ENCODE assay signal across 8 cellular contexts in the genomic region with DNA sequence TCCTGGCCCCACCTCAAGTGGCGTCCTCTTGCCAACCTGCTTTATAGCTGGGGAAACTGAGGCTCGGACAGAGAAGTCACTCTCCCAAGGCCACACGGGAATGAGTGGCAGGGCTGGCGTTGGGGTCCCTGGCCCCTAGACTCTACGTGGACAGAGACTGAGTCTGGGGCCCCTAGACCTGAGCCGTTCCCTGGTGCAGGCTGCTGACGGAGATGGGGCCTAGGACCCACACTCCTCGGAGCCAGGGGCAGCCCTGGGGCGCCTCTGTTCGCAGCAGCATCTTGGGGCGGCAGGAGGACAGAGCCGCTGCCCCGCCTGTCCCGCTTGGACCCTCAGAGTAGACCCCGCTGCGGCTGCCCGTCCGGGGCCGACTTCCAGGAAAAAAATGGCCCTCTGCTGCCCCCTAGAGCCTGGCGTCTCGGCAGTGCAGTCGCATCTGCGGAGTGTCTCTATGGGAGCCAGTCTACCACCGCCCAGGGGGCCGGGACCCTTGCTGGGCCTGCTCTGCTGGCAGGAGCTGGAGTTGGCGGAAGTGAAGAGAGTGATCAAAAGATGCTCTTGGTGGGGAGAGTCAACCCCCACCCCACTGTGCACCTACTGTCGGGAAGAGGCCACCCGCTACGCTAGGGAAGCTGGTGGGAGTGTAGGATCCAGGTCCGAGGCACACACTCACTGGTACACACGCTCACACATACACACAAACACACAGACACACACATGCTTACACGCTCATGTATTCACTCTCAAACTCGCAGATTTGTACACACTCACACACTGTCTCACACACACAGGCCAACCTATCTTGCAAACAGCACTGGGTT.
DNase-seq lines count a peak whose midpoint lies in the region; ATAC-seq, FAIRE-seq and TF ChIP-seq lines count a peak whose summit lies in the region.

No MANE protein-coding gene starts in this region.

- H3K9me3 ChIP-seq in Loucy (ENCODE audit: insufficient read depth, low read depth, low read length) (no peaks in the 10 kb centered on the region; the same call in 1 of the 2 replicates), left lung (no peaks in the 10 kb centered on the region)

- H3K4me1 Mint-ChIP-seq in stimulated activated memory B cell treated with anti-CD40 and anti-IgM and Interleukin-4, amounts not matched to agents 10 μg/mL and 1 μg/mL and 100 μg/mL, for 72 hours, result no peaks in the 10 kb centered on the region

- no peaks in the 10 kb centered on the region for H3F3A ChIP-seq in Loucy (ENCODE audit: low read depth)

- peak; percentile 46 for TF ChIP-seq CTCF in Loucy (conservative IDR thresholded peaks at IDR 0.05; ENCODE audit: low read length)
- TF ChIP-seq CTCF in bronchial epithelial cell (IDR thresholded peaks at IDR 0.05; ENCODE audit: insufficient read depth, low read length, severe bottlenecking), result peak; percentile 81
- TF ChIP-seq CTCF in left lung (IDR thresholded peaks at IDR 0.05), result peak; percentile 84

- intact Hi-C loops in left lung (cut with DNase I), result loop anchor here in 1 of 2 donors (10.0 kb wide), 1 partner anchor 525 kb away; a partner anchor contains a TSS

- peaks cover 5% of the 10 kb centered on the region for H3K36me3 Mint-ChIP-seq in stimulated activated memory B cell treated with anti-CD40 and anti-IgM and Interleukin-4, amounts not matched to agents 10 μg/mL and 1 μg/mL and 100 μg/mL, for 72 hours

- H3K9me2 ChIP-seq in Loucy (replicated peaks; ENCODE audit: low read depth, low read length), result no peaks in the 10 kb centered on the region

- no peaks in the 10 kb centered on the region for H3K79me2 ChIP-seq in Loucy (ENCODE audit: insufficient read depth, low read length)

- H3K4me3 Mint-ChIP-seq in stimulated activated memory B cell treated with anti-CD40 and anti-IgM and Interleukin-4, amounts not matched to agents 10 μg/mL and 1 μg/mL and 100 μg/mL, for 72 hours, result no peak overlapping the region

- no peak overlapping the region for H3K27ac Mint-ChIP-seq in stimulated activated memory B cell treated with anti-CD40 and anti-IgM and Interleukin-4, amounts not matched to agents 10 μg/mL and 1 μg/mL and 100 μg/mL, for 72 hours

- ATAC-seq in left lung, result peak; percentile 84
- ATAC-seq in stimulated activated memory B cell treated with anti-CD40 and anti-IgM and Interleukin-4, amounts not matched to agents 10 μg/mL and 1 μg/mL and 100 μg/mL, for 72 hours, result no peak
- ATAC-seq in HG03039 (IDR thresholded peaks at IDR 0.05; ENCODE audit: unreplicated experiment), result no peak

- peak; percentile 72 for FAIRE-seq in bronchial epithelial cell (lab: Jason Lieb, UNC)

- H3K4me3 ChIP-seq in Loucy (ENCODE audit: low read length, poor library complexity, severe bottlenecking) (no peak overlapping the region), bronchial epithelial cell (ENCODE audit: low read depth, low read length) (no peak overlapping the region), left lung (no peak overlapping the region)

- H3K27ac ChIP-seq in left lung, result no peak overlapping the region

- peak; percentile 44 for DNase-seq in Daoy (ENCODE audit: low read depth)
- peak; percentile 42 for DNase-seq in activated CD4-positive, alpha-beta T cell treated with anti-CD3 and anti-CD28 coated beads for 1 hour
- peak; percentile 8 for DNase-seq in bronchial epithelial cell (ENCODE audit: low read depth)
- DNase-seq in left lung, result peak; percentile 48 to 86
- DNase-seq in stimulated activated CD8-positive, alpha-beta memory T cell treated with anti-CD3 and anti-CD28 coated beads, Interleukin-12 subunit alpha, Interleukin-12 subunit beta, amount 100 ng/mL, for 24 hours (ENCODE audit: extremely low read depth), result peak; percentile 14

- H3K27me3 Mint-ChIP-seq in stimulated activated memory B cell treated with anti-CD40 and anti-IgM and Interleukin-4, amounts not matched to agents 10 μg/mL and 1 μg/mL and 100 μg/mL, for 72 hours, result peaks cover 42% of the 10 kb centered on the region

- no peaks in the 10 kb centered on the region for H3K27me3 ChIP-seq in Loucy (ENCODE audit: insufficient read depth, low read length, poor library complexity, severe bottlenecking)
- peaks cover 4% of the 10 kb centered on the region for H3K27me3 ChIP-seq in bronchial epithelial cell (ENCODE audit: control insufficient read depth, insufficient read depth, low read length)
- H3K27me3 ChIP-seq in left lung, result peaks cover 0 to 33% of the 10 kb centered on the region in 2 donors

- H3K9me3 Mint-ChIP-seq in stimulated activated memory B cell treated with anti-CD40 and anti-IgM and Interleukin-4, amounts not matched to agents 10 μg/mL and 1 μg/mL and 100 μg/mL, for 72 hours, result peaks cover 18% of the 10 kb centered on the region

- H3K4me1 ChIP-seq in Loucy (ENCODE audit: insufficient read depth, low read length, poor library complexity, severe bottlenecking) (no peaks in the 10 kb centered on the region), left lung (no peaks in the 10 kb centered on the region)

- no peak overlapping the region for H3K4me2 ChIP-seq in Loucy (ENCODE audit: low read depth, low read length, poor library complexity, severe bottlenecking)

- H2AFZ ChIP-seq in Loucy (ENCODE audit: low read length), result no peak overlapping the region

- H4K20me1 ChIP-seq in Loucy (ENCODE audit: insufficient read depth, low read length, poor library complexity, severe bottlenecking), result no peaks in the 10 kb centered on the region

- H3K9ac ChIP-seq in Loucy (ENCODE audit: low read depth, low read length, poor library complexity, severe bottlenecking), result no peak overlapping the region

- no peaks in the 10 kb centered on the region for H3K36me3 ChIP-seq in Loucy (ENCODE audit: insufficient read depth, low read length)
- H3K36me3 ChIP-seq in bronchial epithelial cell (ENCODE audit: control insufficient read depth, insufficient read depth, low read length), result no peaks in the 10 kb centered on the region
- H3K36me3 ChIP-seq in left lung, result no peaks in the 10 kb centered on the region

Comparison
In these comparisons a context has a peak if more than half of its experiments do, and no peak if none do; other contexts are left out.
1. DNase-seq: peak in every context shown above with its lines; median percentile 67 in left lung; 44 in Daoy; 42 in activated CD4-positive, alpha-beta T cell treated with anti-CD3 and anti-CD28 coated beads for 1 hour; 14 in stimulated activated CD8-positive, alpha-beta memory T cell treated with anti-CD3 and anti-CD28 coated beads, Interleukin-12 subunit alpha, Interleukin-12 subunit beta, amount 100 ng/mL, for 24 hours; 8 in bronchial epithelial cell.